ENCODE assay signal across 1 cellular context in genomic region chr9:97425336-97425991, GRCh38.
TF ChIP-seq lines count a peak whose summit lies in the region.

No MANE protein-coding gene starts in this region.

TF ChIP-seq in IMR-90, 13 proteins besides CTCF, POLR2A, EP300 and RAD21 (continued from another document):
- no peak for TF ChIP-seq USF2 (IDR thresholded peaks at IDR 0.05; ENCODE audit: low read depth, low read length)
TF ChIP-seq in IMR-90: peak in this region for 0.
